In the genomic region with DNA sequence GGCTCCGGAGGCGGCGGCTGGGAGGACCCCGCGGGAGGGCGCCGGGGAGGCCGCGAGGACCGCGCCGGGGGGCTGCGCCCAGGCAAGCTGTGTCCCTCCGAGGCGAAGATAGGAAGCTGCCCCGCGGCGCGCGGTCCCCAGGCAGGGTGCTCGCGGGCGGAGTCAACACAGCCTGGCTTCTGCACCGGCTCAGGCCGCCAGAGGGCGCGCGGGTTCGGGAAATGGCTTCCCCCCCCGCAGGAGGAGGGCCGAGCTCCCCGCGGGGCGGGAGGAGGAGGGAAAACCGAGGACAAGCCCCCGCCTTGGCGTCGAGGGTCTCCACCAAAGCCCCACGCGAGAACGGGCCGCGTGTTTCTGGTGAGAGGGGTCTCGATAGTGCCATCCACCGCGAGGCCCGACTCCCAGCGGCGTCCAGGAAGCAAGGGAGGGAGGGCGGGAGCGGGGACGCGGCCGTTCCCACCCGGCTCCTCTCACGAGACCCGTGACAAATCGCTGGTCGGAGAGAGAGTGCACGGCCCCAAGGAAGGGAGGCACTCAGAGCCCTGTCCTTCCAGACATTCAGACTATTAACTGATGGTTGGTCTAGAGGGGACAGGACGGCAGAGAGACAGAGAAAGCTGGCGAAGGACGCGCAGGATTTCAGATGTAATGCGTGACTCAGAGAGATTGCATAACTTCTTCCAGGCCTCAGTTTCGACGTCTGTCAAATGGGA, we compare ENCODE assay signal across 8 cellular contexts.
DNase-seq lines count a peak whose midpoint lies in the region; ATAC-seq, FAIRE-seq and TF ChIP-seq lines count a peak whose summit lies in the region.

No MANE protein-coding gene starts in this region.

- intact Hi-C loops in kidney (cut with DNase I), result loop anchor here (10.0 kb wide), 1 partner anchor 1117 kb away; a partner anchor contains a TSS

- peak overlapping the region in 1 of 2 donors; percentile 12 for H3K9ac ChIP-seq in kidney (ENCODE audit: low read length in 2 of 2)

- H3K4me3 ChIP-seq in WI38 (ENCODE audit: low read depth, low read length) (peak overlapping the region; percentile 66), bronchial epithelial cell (ENCODE audit: low read depth, low read length) (peak overlapping the region; percentile 54), kidney (ENCODE audit: low read length in 2 of 2) (peak overlapping the region; percentile 67 to 79)

- no peaks in the 10 kb centered on the region for H3K36me3 ChIP-seq in bronchial epithelial cell (ENCODE audit: control insufficient read depth, insufficient read depth, low read length)
- H3K36me3 ChIP-seq in kidney (ENCODE audit: control insufficient read depth in 1 of 2, insufficient read depth in 2 of 2, low read length in 2 of 2), result no peaks in the 10 kb centered on the region

- FAIRE-seq in bronchial epithelial cell (lab: Jason Lieb, UNC) (no peak), kidney (lab: Jason Lieb, UNC) (no peak)

- in situ Hi-C loops in GM13976 (cut with MboI; ENCODE audit: low sequenced_read_pairs, unreplicated experiment), result no loop called here

- H3K4me1 ChIP-seq in kidney (ENCODE audit: control insufficient read depth in 1 of 2, insufficient read depth in 1 of 2, low read depth in 1 of 2, low read length in 2 of 2), result peaks cover 0 to 2% of the 10 kb centered on the region in 2 donors

- TF ChIP-seq CTCF in 22Rv1 (IDR thresholded peaks at IDR 0.05) (peak; percentile 96), GM13976 (IDR thresholded peaks at IDR 0.05; ENCODE audit: borderline replicate concordance, control extremely low read depth, extremely low read depth, insufficient read depth, missing control alignments) (peak; percentile 98), WI38 (IDR thresholded peaks at IDR 0.05; ENCODE audit: low read depth, low read length) (peak; percentile 87), bronchial epithelial cell (IDR thresholded peaks at IDR 0.05; ENCODE audit: insufficient read depth, low read length, severe bottlenecking) (peak; percentile 98), kidney (IDR thresholded peaks at IDR 0.05; ENCODE audit: borderline replicate concordance, extremely low read depth, insufficient read depth) (peak; percentile 89)

- H3K27me3 ChIP-seq in bronchial epithelial cell (ENCODE audit: control insufficient read depth, insufficient read depth, low read length), result no peaks in the 10 kb centered on the region

- H3K9me3 ChIP-seq in kidney (ENCODE audit: control insufficient read depth in 1 of 2, low read length in 2 of 2), result no peaks in the 10 kb centered on the region

- DNase-seq in GM13976 (ENCODE audit: low spot score) (peak; percentile 96), NCI-H1930 (lab: John Stamatoyannopoulos, UW) (peak; percentile 12 to 75), bronchial epithelial cell (ENCODE audit: low read depth) (peak; percentile 32), kidney (peak; percentile 94)
- DNase-seq in stimulated activated CD4-positive, alpha-beta T cell treated with anti-CD3 and anti-CD28 coated beads, Interleukin-15, amount 100 ng/mL, for 1 hour (ENCODE audit: low read depth in 1 of 2, low spot score in 1 of 2), result peak; percentile 83 to 91

- peak; percentile 86 for ATAC-seq in HG02870 (IDR thresholded peaks at IDR 0.05; ENCODE audit: unreplicated experiment)

- H3K27ac ChIP-seq in 22Rv1 (no peak overlapping the region), kidney (ENCODE audit: low read depth in 2 of 2, low read length in 2 of 2) (no peak overlapping the region)

Comparison
In these comparisons a context has a peak if more than half of its experiments do, and no peak if none do; other contexts are left out.
1. DNase-seq: peak in every context shown above with its lines; median percentile 96 in GM13976; 94 in kidney; 87 in stimulated activated CD4-positive, alpha-beta T cell treated with anti-CD3 and anti-CD28 coated beads, Interleukin-15, amount 100 ng/mL, for 1 hour; 44 in NCI-H1930; 32 in bronchial epithelial cell.